Comparison of ENCODE assay signal across 12 cellular contexts in the genomic region with DNA sequence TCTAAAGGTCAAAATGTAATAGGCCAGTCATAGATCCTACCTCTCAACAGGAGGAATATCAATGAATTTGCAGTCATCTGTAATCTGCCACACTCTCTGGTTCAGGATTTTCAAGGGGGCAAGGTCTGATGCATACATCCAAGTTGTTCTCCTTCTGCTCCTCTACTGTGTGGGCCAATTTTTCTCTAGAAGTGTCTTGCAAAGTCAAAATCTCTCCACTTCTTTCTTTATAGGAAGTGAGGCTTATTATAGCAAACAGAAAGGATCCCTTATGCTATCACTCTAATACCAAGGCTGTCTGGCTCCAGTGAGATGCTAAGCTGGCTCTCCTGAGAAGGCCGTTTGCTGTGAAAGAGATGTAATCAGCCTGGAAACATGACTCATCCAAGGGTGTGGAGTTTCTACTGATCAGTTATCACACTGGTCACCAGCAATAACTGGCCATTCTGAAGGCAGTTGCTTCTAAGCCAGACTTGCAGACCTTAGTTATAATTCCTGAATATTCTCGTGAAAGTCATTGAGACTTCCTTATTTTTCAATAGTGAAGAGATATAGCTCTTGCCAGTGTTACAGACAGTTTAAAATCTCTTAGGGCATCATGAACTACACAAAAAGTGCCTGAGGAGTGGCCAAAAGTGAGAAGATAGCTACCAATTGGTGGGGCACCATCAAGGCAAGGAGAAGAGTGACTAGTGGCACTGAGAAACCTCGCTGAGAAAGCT. TPM values are rescaled to one million over a fixed set of nuclear protein-coding genes. Genes with fewer than 3 reads are reported as not detected.
DNase-seq lines count a peak whose midpoint lies in the region; ATAC-seq, FAIRE-seq and TF ChIP-seq lines count a peak whose summit lies in the region.
"Had no signal": no experiment of that assay in that cellular context is flagged by ENCODE, and none has a peak within 500 bp of the region (broad histone marks: within the 10 kb centered on the region; RNA-seq: fewer than 3 reads in every experiment).

No MANE protein-coding gene starts in this region.

- no peak overlapping the region for H3K9ac ChIP-seq in kidney (ENCODE audit: low read length in 2 of 2)

- no peak overlapping the region for H2AFZ ChIP-seq in PC-9

- no peaks in the 10 kb centered on the region for H4K20me1 ChIP-seq in PC-9 (ENCODE audit: insufficient read depth)

- H3K4me3 ChIP-seq in PC-9 (no peak overlapping the region), esophagus muscularis mucosa (no peak overlapping the region), retinal pigment epithelial cell (ENCODE audit: low read length) (no peak overlapping the region), kidney (ENCODE audit: low read length in 2 of 2) (no peak overlapping the region)
- H3K4me3 ChIP-seq: suprapubic skin had no signal

- no peaks in the 10 kb centered on the region for H3F3A ChIP-seq in PC-9 (ENCODE audit: insufficient read depth, low read depth)

- FAIRE-seq in H54 (lab: Jason Lieb, UNC) (peak; percentile 90), kidney (lab: Jason Lieb, UNC) (no peak)

- CTCF ChIA-PET in PC-9 (lab: Charles Lee): no interaction called here

- no peak for TF ChIP-seq POLR2A in H54 (IDR thresholded peaks at IDR 0.05; ENCODE audit: low read depth, low read length)
- no peak for TF ChIP-seq POLR2A in esophagus muscularis mucosa (IDR thresholded peaks at IDR 0.05; ENCODE audit: low read depth)

- BruUV-seq in PC-9 (replicated peaks; lab: Mats Ljungman, UMichigan): no TSS peak

- intact Hi-C loops in PC-9 (cut with micrococcal nuclease; ENCODE audit: unreplicated experiment): no loop called here
- intact Hi-C loops in esophagus muscularis mucosa (cut with DNase I): no loop called here
- intact Hi-C loops in kidney (cut with DNase I): no loop called here

- 78% methylated on average over 3 of the region's 3 CpGs for WGBS in esophagus muscularis mucosa

- POLR2A ChIA-PET in PC-9 (lab: Charles Lee; ENCODE audit: unreplicated experiment): interaction anchor here (0.6 kb wide), 1 partner anchor 1383 kb away, joined by 14 read pairs; no protein-coding TSS in a partner anchor

- H3K27me3 ChIP-seq in PC-9 (ENCODE audit: insufficient read depth, low read depth) (no peaks in the 10 kb centered on the region), esophagus muscularis mucosa (no peaks in the 10 kb centered on the region)
- H3K27me3 ChIP-seq: suprapubic skin had no signal

- H3K27ac ChIP-seq in PC-9 (no peak overlapping the region), esophagus muscularis mucosa (replicated peaks in 1 of 4) (no peak overlapping the region), kidney (ENCODE audit: low read depth in 2 of 2, low read length in 2 of 2) (no peak overlapping the region)
- H3K27ac ChIP-seq: suprapubic skin had no signal

- no peak overlapping the region for H3K4me2 ChIP-seq in PC-9

- H3K36me3 ChIP-seq in PC-9 (ENCODE audit: low read depth) (no peaks in the 10 kb centered on the region), esophagus muscularis mucosa (no peaks in the 10 kb centered on the region), kidney (ENCODE audit: control insufficient read depth in 1 of 2, insufficient read depth in 2 of 2, low read length in 2 of 2) (no peaks in the 10 kb centered on the region)
- H3K36me3 ChIP-seq: suprapubic skin had no signal

- ATAC-seq in GM19328 (IDR thresholded peaks at IDR 0.05; ENCODE audit: unreplicated experiment): no peak
- ATAC-seq: activated naive CD4-positive, alpha-beta T cell treated with anti-CD3 and anti-CD28 coated beads, Interleukin-2, amount 50 U/mL, for 72 hours had no signal

- H3K9me2 ChIP-seq in PC-9 (ENCODE audit: insufficient read depth): no peaks in the 10 kb centered on the region

- TF ChIP-seq EP300 in esophagus muscularis mucosa (IDR thresholded peaks at IDR 0.05): no peak

- TF ChIP-seq CTCF in PC-9 (conservative IDR thresholded peaks at IDR 0.05) (no peak), esophagus muscularis mucosa (IDR thresholded peaks at IDR 0.05) (no peak), retinal pigment epithelial cell (conservative IDR thresholded peaks at IDR 0.05; ENCODE audit: low read depth, low read length) (no peak), kidney (IDR thresholded peaks at IDR 0.05; ENCODE audit: borderline replicate concordance, extremely low read depth, insufficient read depth) (no peak)

- peaks cover 20% of the 10 kb centered on the region for H3K9me3 ChIP-seq in PC-9 (ENCODE audit: insufficient read depth, low read depth)
- H3K9me3 ChIP-seq in esophagus muscularis mucosa: peaks cover 0 to 8% (median 0%) of the 10 kb centered on the region in 4 donors
- H3K9me3 ChIP-seq in kidney (ENCODE audit: control insufficient read depth in 1 of 2, low read length in 2 of 2): peaks cover under 1 to 7% of the 10 kb centered on the region in 2 donors

- H3K79me2 ChIP-seq in PC-9 (ENCODE audit: low read depth): no peaks in the 10 kb centered on the region

- H3K4me1 ChIP-seq in PC-9 (replicated peaks; ENCODE audit: insufficient read depth) (no peaks in the 10 kb centered on the region), esophagus muscularis mucosa (no peaks in the 10 kb centered on the region), kidney (ENCODE audit: control insufficient read depth in 1 of 2, insufficient read depth in 1 of 2, low read depth in 1 of 2, low read length in 2 of 2) (no peaks in the 10 kb centered on the region)
- H3K4me1 ChIP-seq: suprapubic skin had no signal

- DNase-seq in H54 (ENCODE audit: insufficient read length, low spot score) (peak; percentile 43), PC-9 (peak; percentile 32 to 61), esophagus muscularis mucosa (ENCODE audit: extremely low spot score) (peak; percentile 64), retinal pigment epithelial cell (ENCODE audit: low read depth) (peak; percentile 26), kidney (no peak)
- DNase-seq in stimulated activated naive CD4-positive, alpha-beta T cell (lab: John Stamatoyannopoulos, UW): no peak
- DNase-seq: activated CD4-positive, alpha-beta memory T cell treated with anti-CD3 and anti-CD28 coated beads, Interleukin-2, amount 10 ng/mL, durations not matched to agents 7 days and 5 days; NCI-H1694 treated with DMSO at 0.1 percent for 48 hours; NCI-H774 had no signal

RNA-seq across cellular contexts. Expression of a gene that starts 43.2 kb away (rescaled TPM):
- total RNA-seq in PC-9 (2021) (0.60 and 2.3 TPM in 2 replicates), esophagus muscularis mucosa (under 1 TPM; 0.13 to 0.83 (median 0.31) TPM), kidney (3.8 TPM)
- 0.19 TPM for polyA plus RNA-seq in kidney (ENCODE audit: insufficient read depth, low read depth, low replicate concordance)

Comparison
In these comparisons a context has a peak if more than half of its experiments do, and no peak if none do; other contexts are left out.
1. DNase-seq: peak in H54 (single experiment), PC-9 (2 of 2), esophagus muscularis mucosa (single experiment) and retinal pigment epithelial cell (single experiment); none in stimulated activated naive CD4-positive, alpha-beta T cell (0 of 6) and kidney (single experiment).